10 cellular contexts compared by ENCODE assay signal in genomic region chr13:74298912-74299311, GRCh38.
"Had no signal": no experiment of that assay in that cellular context is flagged by ENCODE, and none has a peak within 500 bp of the region (broad histone marks: within the 10 kb centered on the region; RNA-seq: fewer than 3 reads in every experiment).

No MANE protein-coding gene starts in this region.

- H2AFZ ChIP-seq: GM23248 had no signal

- H3K36me3 ChIP-seq: HAP-1 had no signal

- DNase-seq: GM23248, GOT3, Karpas-422, KBM-7 had no signal

- H3K4me3 Mint-ChIP-seq: IgD-negative memory B cell had no signal

- H3K4me3 ChIP-seq: GM23248, HAP-1 had no signal

- H3K9me3 ChIP-seq: HAP-1 had no signal

- H3K4me1 ChIP-seq: HAP-1 had no signal

- H3K27ac ChIP-seq: GM23248, HL-60, KMS-11 had no signal

- H3K4me2 ChIP-seq: KMS-11 had no signal

- H3K36me3 Mint-ChIP-seq: IgD-negative memory B cell had no signal

- ATAC-seq: HCT116, HepG2 had no signal

- H3K9ac ChIP-seq: GM23248, KMS-11 had no signal

- H3K9me3 Mint-ChIP-seq: IgD-negative memory B cell had no signal
